ENCODE assay signal across 7 cellular contexts in genomic region chr4:76147454-76148141, GRCh38. TPM values are rescaled to one million over a fixed set of nuclear protein-coding genes. Genes with fewer than 3 reads are reported as not detected.
DNase-seq lines count a peak whose midpoint lies in the region; ATAC-seq, FAIRE-seq and TF ChIP-seq lines count a peak whose summit lies in the region.

No MANE protein-coding gene starts in this region.

- H2AFZ ChIP-seq in GM12878 (ENCODE audit: control insufficient read depth, low read depth, low read length) = peak overlapping the region; percentile 92

- TF ChIP-seq EP300 in GM12878 (IDR thresholded peaks at IDR 0.05; ENCODE audit: borderline replicate concordance in 1 of 2, control insufficient read depth in 1 of 2, low read depth in 2 of 2, low read length in 2 of 2) = no peak

- FAIRE-seq in GM12878 (lab: Jason Lieb, UNC) = no peak

- intact Hi-C loops in GM12878 (cut with micrococcal nuclease; ENCODE audit: unreplicated experiment) = loop anchor here (1.0 kb wide), 1 partner anchor 157 kb away; the partner anchor contains the start of gene SDAD1

- POLR2A ChIA-PET in GM12878 (lab: Charles Lee) = interaction anchor here (1.0 kb wide), 2 partner anchors 51 to 86 kb away, joined by 3 to 5 read pairs; no protein-coding TSS in a partner anchor

- no peak for TF ChIP-seq POLR2A in GM12878 (IDR thresholded peaks at IDR 0.05; ENCODE audit: low read depth, low read length)

- DNase-seq in GM12864 (ENCODE audit: low read depth) = no peak
- peak; percentile 50 for DNase-seq in NCI-H1048 (lab: John Stamatoyannopoulos, UW)
- peak; percentile 2 for DNase-seq in T follicular helper cell (ENCODE audit: low read depth)
- DNase-seq in GM12878 (ENCODE audit: low read depth, low spot score) = peak; percentile 15

- TF ChIP-seq RAD21 in GM12878 (IDR thresholded peaks at IDR 0.05; ENCODE audit: insufficient read depth, low read depth, low read length) = no peak

- peaks cover 3% of the 10 kb centered on the region; the same call in 1 of the 2 replicates for H3K4me1 ChIP-seq in GM12878 (ENCODE audit: control insufficient read depth, insufficient read depth, low read length)
- peaks cover 19 to 26% (median 19%) of the 10 kb centered on the region in 3 donors for H3K4me1 ChIP-seq in skeletal muscle tissue (ENCODE audit: control insufficient read depth in 3 of 3, insufficient read depth in 3 of 3, low read length in 3 of 3)

- RAD21 ChIA-PET in GM12878 (lab: Charles Lee; ENCODE audit: unreplicated experiment) = no interaction called here

- H3K36me3 ChIP-seq in GM12878 (ENCODE audit: control insufficient read depth in 2 of 2, insufficient read depth in 2 of 2, low read length in 1 of 2) (peaks cover 0 to 11% of the 10 kb centered on the region in 2 experiments; a peak in 3 of 4 replicates), skeletal muscle tissue (ENCODE audit: control insufficient read depth in 3 of 3, insufficient read depth in 3 of 3, low read length in 3 of 3) (peaks cover 0 to 6% (median 4%) of the 10 kb centered on the region in 3 donors)

- H3K9ac ChIP-seq in GM12878 (ENCODE audit: control insufficient read depth, insufficient read depth, low read length) = peak overlapping the region; percentile 76
- peak overlapping the region; percentile 93 to 97 (median 96) for H3K9ac ChIP-seq in skeletal muscle tissue (ENCODE audit: low read depth in 1 of 3, low read length in 3 of 3)

- H3K79me2 ChIP-seq in GM12878 (ENCODE audit: control insufficient read depth, insufficient read depth, low read length) = peaks cover 51% of the 10 kb centered on the region

- peak overlapping the region; percentile 89 for H3K27ac ChIP-seq in GM12878 (ENCODE audit: control insufficient read depth, insufficient read depth)
- peak overlapping the region; percentile 90 for H3K27ac ChIP-seq in skeletal muscle tissue (ENCODE audit: low read depth, low read length)

- H3K4me3 ChIP-seq in GM12864 (ENCODE audit: low read depth, low read length) (peak overlapping the region; percentile 100), GM12878 (peak overlapping the region; percentile 89), iPS-11a (ENCODE audit: low read depth, low read length) (peak overlapping the region; percentile 91), skeletal muscle tissue (ENCODE audit: low read length in 3 of 3) (peak overlapping the region; percentile 90 to 96 (median 94))

- BruUV-seq in GM12878 (replicated peaks; lab: Mats Ljungman, UMichigan) = no TSS peak

- H3K4me2 ChIP-seq in GM12878 (ENCODE audit: control insufficient read depth, insufficient read depth) = peak overlapping the region; percentile 61

- ATAC-seq in HG02610 (IDR thresholded peaks at IDR 0.05; ENCODE audit: unreplicated experiment) (peak; percentile 33), GM12878 (peak; percentile 83)

- under 1% methylated on average over 22 of the region's 31 CpGs for WGBS in GM12878 (ENCODE audit: insufficient coverage, insufficient replicate concordance, low lambda C conversion rate, missing lambda C conversion rate)

- TF ChIP-seq CTCF in GM12864 (IDR thresholded peaks at IDR 0.05; ENCODE audit: low read depth, low read length, missing control alignments) (no peak), GM12878 (IDR thresholded peaks at IDR 0.05 in 2 of 3, conservative IDR thresholded peaks at IDR 0.05 in 1 of 3; ENCODE audit: control insufficient read depth in 2 of 3, extremely low read depth in 1 of 3, insufficient read depth in 1 of 3, low read depth in 3 of 3, low read length in 3 of 3) (no peak)

- CTCF ChIA-PET in GM12878 (lab: Yijun Ruan, JAX) = interaction anchor here (1.7 kb wide), 1 partner anchor 32 kb away, joined by 5 read pairs; no protein-coding TSS in a partner anchor

- H3K27me3 ChIP-seq in GM12878 (replicated peaks in 1 of 2; ENCODE audit: control insufficient read depth in 2 of 2, insufficient read depth in 2 of 2, low read length in 1 of 2) (no peaks in the 10 kb centered on the region), skeletal muscle tissue (ENCODE audit: control insufficient read depth in 3 of 3, insufficient read depth in 3 of 3, low read length in 3 of 3) (no peaks in the 10 kb centered on the region)

- no peaks in the 10 kb centered on the region for H4K20me1 ChIP-seq in GM12878 (ENCODE audit: control insufficient read depth, insufficient read depth)

- SMC1A ChIA-PET in GM12878 (lab: Charles Lee; ENCODE audit: uncharacterized antibody, unreplicated experiment) = interaction anchor here (0.6 to 2.8 kb wide), 3 partner anchors 32 to 357 kb away, joined by 3 to 6 read pairs (median 3); partner anchors contain the start of gene SDAD1

- H3K9me3 ChIP-seq in GM12878 (replicated peaks; ENCODE audit: control insufficient read depth, insufficient read depth, low read length) = no peaks in the 10 kb centered on the region
- no peaks in the 10 kb centered on the region for H3K9me3 ChIP-seq in skeletal muscle tissue (ENCODE audit: control insufficient read depth in 3 of 3, low read length in 3 of 3)

- in situ Hi-C loops in GM12878 (cut with MboI) = no loop called here

TF ChIP-seq in GM12878, 131 proteins besides CTCF, POLR2A, EP300 and RAD21:
- TF ChIP-seq PBX3 (IDR thresholded peaks at IDR 0.05; ENCODE audit: insufficient replicate concordance, low read depth, low read length) (no peak), EGR1 (IDR thresholded peaks at IDR 0.05; ENCODE audit: borderline replicate concordance in 1 of 2, low read depth in 2 of 2, low read length in 2 of 2) (no peak), SMARCA5 (IDR thresholded peaks at IDR 0.05) (no peak), JUND (IDR thresholded peaks at IDR 0.05; ENCODE audit: low read depth, low read length) (0 out of 2 replicates have a peak, but pooled peaks have one; percentile 2), SMC3 (IDR thresholded peaks at IDR 0.05; ENCODE audit: borderline replicate concordance, low read length) (no peak), PML (IDR thresholded peaks at IDR 0.05; ENCODE audit: low read length) (no peak), SMAD1 (IDR thresholded peaks at IDR 0.05; ENCODE audit: low read depth, partially characterized antibody) (no peak), BACH1 (IDR thresholded peaks at IDR 0.05; ENCODE audit: borderline replicate concordance) (no peak), GABPA (IDR thresholded peaks at IDR 0.05; ENCODE audit: low read depth) (no peak), USF2 (IDR thresholded peaks at IDR 0.05; ENCODE audit: borderline replicate concordance, low read depth, low read length) (no peak), CHD4 (IDR thresholded peaks at IDR 0.05) (no peak), HDAC2 (IDR thresholded peaks at IDR 0.05) (no peak), BCL3 (IDR thresholded peaks at IDR 0.05; ENCODE audit: borderline replicate concordance, insufficient read depth, low read depth, low read length, poor library complexity, severe bottlenecking) (peak; percentile 8), BCL11A (IDR thresholded peaks at IDR 0.05; ENCODE audit: low read depth, low read length) (no peak)

RNA-seq across cellular contexts. Expression of gene NUP54, which starts 0.6 kb away (rescaled TPM):
- total RNA-seq in GM12878 (2013; cell fraction: nucleolus; rRNA removed) = 79.3 and 81.0 TPM in 2 replicates
- 40.9 and 48.1 TPM in 2 replicates for total RNA-seq in GM12878 (2014; rRNA removed)
- total RNA-seq in GM12878 (2014; rRNA removed; fragmentation: Illumina TruSeq; extraction: Trizol) = 51.9 and 52.9 TPM in 2 replicates
- total RNA-seq in GM12878 (2021) = 37.2 and 39.6 TPM in 2 replicates
- polyA plus RNA-seq in GM12878 (2011; ENCODE audit: low read depth) = 13.3 TPM
- 69.0 and 122 TPM in 2 replicates for polyA plus RNA-seq in GM12878 (2011; rRNA removed)
- polyA plus RNA-seq in GM12878 (2011; cell fraction: cytosol; rRNA removed) = 19.6 and 21.1 TPM in 2 replicates
- polyA plus RNA-seq in GM12878 (2011; cell fraction: nucleus; rRNA removed) = 31.3 and 38.7 TPM in 2 replicates
- polyA plus RNA-seq in GM12878 (2012) = 23.0 and 26.3 TPM in 2 replicates
- polyA plus RNA-seq in GM12878 (2014; fragmentation: Illumina TruSeq; extraction: Trizol) = 44.1 and 54.6 TPM in 2 replicates
- polyA plus RNA-seq in GM12878 (2014; fragmentation: Nextera tagmentation; extraction: Ambion mirVana) = 10 to 100 TPM; 17.5 to 27.7 TPM
- polyA plus RNA-seq in GM12878 (2014; rRNA removed) = 31.1 and 33.6 TPM in 2 replicates
- 10 to 100 TPM; 43.7 to 44.6 TPM for polyA plus RNA-seq in GM12878 (2016; fragmentation: Nextera tagmentation; extraction: Ambion mirVana)
- 77.8 and 123 TPM in 2 replicates for polyA minus RNA-seq in GM12878 (2011; rRNA and poly(A)+ RNA removed)
- polyA minus RNA-seq in GM12878 (2011; cell fraction: cytosol; rRNA and poly(A)+ RNA removed) = 25.5 and 27.8 TPM in 2 replicates
- 17.5 and 20.6 TPM in 2 replicates for polyA minus RNA-seq in GM12878 (2011; cell fraction: nucleus; rRNA and poly(A)+ RNA removed)
- 78.8 TPM for total RNA-seq in skeletal muscle tissue
